Comparison of ENCODE assay signal across 17 cellular contexts in the genomic region with DNA sequence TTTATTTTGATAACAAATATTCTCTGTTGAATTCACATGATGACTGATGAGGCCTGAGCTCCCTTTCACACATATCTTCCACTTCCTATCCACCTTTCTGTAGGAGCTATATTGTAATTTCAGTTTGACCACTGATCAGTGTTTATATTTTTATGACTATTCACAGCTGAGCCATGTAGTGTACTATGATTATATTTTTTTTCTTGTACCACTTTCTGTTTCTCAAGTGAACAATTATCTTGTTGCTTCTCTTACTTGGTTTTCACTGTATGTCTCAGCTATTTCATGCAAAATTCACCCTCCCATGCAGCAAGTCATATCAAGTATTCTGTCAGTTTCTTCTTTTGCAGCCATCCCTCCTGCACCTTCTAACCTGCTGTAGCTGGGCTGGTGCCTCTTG. TPM values are rescaled to one million over a fixed set of nuclear protein-coding genes. Genes with fewer than 3 reads are reported as not detected.
DNase-seq lines count a peak whose midpoint lies in the region; ATAC-seq and TF ChIP-seq lines count a peak whose summit lies in the region.
"Had no signal": no experiment of that assay in that cellular context is flagged by ENCODE, and none has a peak within 500 bp of the region (broad histone marks: within the 10 kb centered on the region; RNA-seq: fewer than 3 reads in every experiment).

No MANE protein-coding gene starts in this region.

- no peak overlapping the region for H2BK12ac ChIP-seq in neuronal stem cell (ENCODE audit: low read length)

- H3K4me3 ChIP-seq in GM08714 (ENCODE audit: low read length) (peak overlapping the region; percentile 22; the same call in 1 of the 2 replicates), MM.1S (ENCODE audit: low read length) (no peak overlapping the region), neuronal stem cell (ENCODE audit: low read length in 2 of 2) (no peak overlapping the region), WERI-Rb-1 (ENCODE audit: low read depth, low read length) (no peak overlapping the region)
- H3K4me3 ChIP-seq: GM23248 had no signal

- H4K91ac ChIP-seq in neuronal stem cell (ENCODE audit: low read depth, low read length, poor library complexity), result no peak overlapping the region

- H2BK15ac ChIP-seq in neuronal stem cell (ENCODE audit: low read length), result no peak overlapping the region

- no peaks in the 10 kb centered on the region for H3K79me1 ChIP-seq in neuronal stem cell (ENCODE audit: low read depth, low read length)

- H3F3A ChIP-seq in MM.1S (ENCODE audit: insufficient read depth, low read length), result peaks cover 16% of the 10 kb centered on the region

- H3K9me3 ChIP-seq in MM.1S (replicated peaks; ENCODE audit: insufficient read depth, low read length), result no peaks in the 10 kb centered on the region
- H3K9me3 ChIP-seq in neuronal stem cell (replicated peaks in 1 of 2; ENCODE audit: control insufficient read depth in 2 of 2, insufficient read depth in 1 of 2, low read depth in 1 of 2, low read length in 2 of 2), result peaks cover 1 to 6% of the 10 kb centered on the region in 2 donors
- H3K9me3 ChIP-seq in WERI-Rb-1 (ENCODE audit: severe bottlenecking), result no peaks in the 10 kb centered on the region

- peaks cover 81% of the 10 kb centered on the region for H3K79me2 ChIP-seq in MM.1S (ENCODE audit: low read length)

- H3K18ac ChIP-seq in neuronal stem cell (ENCODE audit: low read length), result no peak overlapping the region

- no peak overlapping the region for H2AFZ ChIP-seq in MM.1S (ENCODE audit: low read length)
- no peak overlapping the region for H2AFZ ChIP-seq in neuronal stem cell (ENCODE audit: low read length)
- H2AFZ ChIP-seq: GM23248 had no signal

- H4K8ac ChIP-seq in neuronal stem cell (ENCODE audit: low read depth, low read length), result no peak overlapping the region

- no peak overlapping the region for H2BK5ac ChIP-seq in neuronal stem cell (ENCODE audit: low read length)

- peaks cover 9% of the 10 kb centered on the region for H3K9me3 Mint-ChIP-seq in activated CD4-positive, alpha-beta T cell treated with anti-CD3 and anti-CD28 coated beads for 36 hours (ENCODE audit: low read depth)
- peaks cover 6 to 21% (median 15%) of the 10 kb centered on the region in 7 donors for H3K9me3 Mint-ChIP-seq in naive B cell

- H4K20me1 ChIP-seq in MM.1S (ENCODE audit: insufficient read depth, low read length), result no peaks in the 10 kb centered on the region

- POLR2A ChIA-PET in activated CD4-positive, alpha-beta T cell treated with anti-CD3 and anti-CD28 coated beads for 36 hours (lab: Charles Lee), result no interaction called here

- H3K27me3 ChIP-seq in MM.1S (replicated peaks; ENCODE audit: insufficient read depth, low read length) (no peaks in the 10 kb centered on the region), neuronal stem cell (ENCODE audit: control insufficient read depth in 3 of 3, insufficient read depth in 3 of 3, low read depth in 1 of 3, low read length in 3 of 3) (no peaks in the 10 kb centered on the region), WERI-Rb-1 (ENCODE audit: insufficient read depth, low read depth, severe bottlenecking) (no peaks in the 10 kb centered on the region)

- TF ChIP-seq CTCF in MM.1S (IDR thresholded peaks at IDR 0.05; ENCODE audit: low read length) (no peak), WERI-Rb-1 (IDR thresholded peaks at IDR 0.05; ENCODE audit: low read depth, low read length) (no peak)

- intact Hi-C loops in activated CD4-positive, alpha-beta T cell treated with anti-CD3 and anti-CD28 coated beads for 36 hours (cut with DNase I, micrococcal nuclease), result no loop called here

- H3K27ac Mint-ChIP-seq in activated CD4-positive, alpha-beta T cell treated with anti-CD3 and anti-CD28 coated beads for 36 hours, result no peak overlapping the region
- H3K27ac Mint-ChIP-seq in naive B cell, result peak overlapping the region in 5 of 6 donors; percentile 51 to 93 (median 90)

- H3K36me3 Mint-ChIP-seq in activated CD4-positive, alpha-beta T cell treated with anti-CD3 and anti-CD28 coated beads for 36 hours (ENCODE audit: low read depth), result peaks cover 20% of the 10 kb centered on the region
- H3K36me3 Mint-ChIP-seq in naive B cell, result peaks cover 37 to 45% of the 10 kb centered on the region in 2 donors

- DNase-seq in activated CD4-positive, alpha-beta T cell treated with anti-CD3 and anti-CD28 coated beads for 36 hours, result no peak
- DNase-seq in activated CD4-positive, alpha-beta T cell treated with anti-CD3 and anti-CD28 coated beads for 1 hour, result no peak
- DNase-seq in MM.1S (no peak), naive B cell (no peak), neuronal stem cell (ENCODE audit: low spot score) (no peak), WERI-Rb-1 (no peak), DMS53 (lab: John Stamatoyannopoulos, UW) (no peak)
- DNase-seq: 8988T, GM23248, KG1, NCI-H1105 treated with DMSO at 0.1 percent for 48 hours, NCI-H187 treated with DMSO at 0.1 percent for 48 hours, NCI-H2171 treated with DMSO at 0.1 percent for 48 hours, NCI-H510A treated with DMSO at 0.1 percent for 48 hours, SIG-M5 had no signal

- no peak overlapping the region for H3K4ac ChIP-seq in neuronal stem cell (ENCODE audit: low read length)

- no peak overlapping the region for H3K4me3 Mint-ChIP-seq in activated CD4-positive, alpha-beta T cell treated with anti-CD3 and anti-CD28 coated beads for 36 hours
- H3K4me3 Mint-ChIP-seq in naive B cell, result peak overlapping the region in 7 of 8 donors; percentile 11 to 88 (median 73)

- no peak overlapping the region for H3K14ac ChIP-seq in neuronal stem cell (ENCODE audit: low read length)

- H3K36me3 ChIP-seq in MM.1S (replicated peaks; ENCODE audit: insufficient read depth, low read length) (no peaks in the 10 kb centered on the region; the same call in 1 of the 2 replicates), neuronal stem cell (replicated peaks in 1 of 2; ENCODE audit: control insufficient read depth in 2 of 2, insufficient read depth in 2 of 2, low read length in 2 of 2) (no peaks in the 10 kb centered on the region), WERI-Rb-1 (peaks cover 3% of the 10 kb centered on the region)

- H2BK120ac ChIP-seq in neuronal stem cell (ENCODE audit: low read depth, low read length), result no peak overlapping the region

- H3K27ac ChIP-seq in MM.1S (ENCODE audit: low read length) (peak overlapping the region; percentile 49; the same call in 1 of the 2 replicates), neuronal stem cell (replicated peaks; ENCODE audit: low read length) (no peak overlapping the region), WERI-Rb-1 (no peak overlapping the region)
- H3K27ac ChIP-seq: C4-2B, GM23248 had no signal

- H3K4me1 ChIP-seq in MM.1S (ENCODE audit: low read length), result peaks cover 57% of the 10 kb centered on the region
- H3K4me1 ChIP-seq in neuronal stem cell (ENCODE audit: control insufficient read depth in 2 of 2, insufficient read depth in 1 of 2, low read depth in 1 of 2, low read length in 2 of 2), result peaks cover 8 to 13% of the 10 kb centered on the region in 2 donors

- CTCF ChIA-PET in activated CD4-positive, alpha-beta T cell treated with anti-CD3 and anti-CD28 coated beads for 36 hours (lab: Charles Lee), result interaction anchor here (0.7 to 1.4 kb wide), 3 partner anchors 18 to 57 kb away, joined by 3 to 5 read pairs (median 4); no protein-coding TSS in a partner anchor

- peak; percentile 74 for ATAC-seq in activated CD4-positive, alpha-beta T cell treated with anti-CD3 and anti-CD28 coated beads for 36 hours
- ATAC-seq in naive B cell (ENCODE audit: low read depth in 2 of 2), result no peak

- no peak overlapping the region for H2AK5ac ChIP-seq in neuronal stem cell (ENCODE audit: low read depth, low read length)

- H3K9me2 ChIP-seq in MM.1S (replicated peaks; ENCODE audit: insufficient read depth, low read length), result no peaks in the 10 kb centered on the region

- H3K9ac ChIP-seq in MM.1S (ENCODE audit: low read length), result no peak overlapping the region
- H3K9ac ChIP-seq in neuronal stem cell (ENCODE audit: low read depth, low read length, poor library complexity), result no peak overlapping the region
- H3K9ac ChIP-seq: GM23248 had no signal

- H3K4me1 Mint-ChIP-seq in activated CD4-positive, alpha-beta T cell treated with anti-CD3 and anti-CD28 coated beads for 36 hours, result peaks cover 26% of the 10 kb centered on the region
- H3K4me1 Mint-ChIP-seq in naive B cell, result peaks cover 81 to 95% (median 86%) of the 10 kb centered on the region in 3 donors

- H3K4me2 ChIP-seq in MM.1S (ENCODE audit: low read depth, low read length) (peak overlapping the region; percentile 32; the same call in 1 of the 2 replicates), neuronal stem cell (ENCODE audit: insufficient read depth, low read length, poor library complexity, severe bottlenecking) (no peak overlapping the region)

- no peak overlapping the region for H3K23ac ChIP-seq in neuronal stem cell (ENCODE audit: low read depth, low read length, poor library complexity)

- H3K27me3 Mint-ChIP-seq in activated CD4-positive, alpha-beta T cell treated with anti-CD3 and anti-CD28 coated beads for 36 hours, result no peaks in the 10 kb centered on the region
- no peaks in the 10 kb centered on the region for H3K27me3 Mint-ChIP-seq in naive B cell

RNA-seq across cellular contexts. Expression of gene ATP6V1E2, which starts 15.4 kb away (rescaled TPM):
- 1 to 10 TPM; 7.0 to 7.9 TPM for total RNA-seq in activated CD4-positive, alpha-beta T cell treated with anti-CD3 and anti-CD28 coated beads for 36 hours
- polyA plus RNA-seq in naive B cell (ENCODE audit: low read depth in 6 of 6), result 10 to 100 TPM in 1 of 6 donors, 1 to 10 TPM in 4, under 1 TPM in 1; 0.82 to 10.8 (median 7.9) TPM
- polyA plus RNA-seq in neuronal stem cell (2013, experiment 1 of 2), result 4.6 TPM
- polyA plus RNA-seq in neuronal stem cell (2013, experiment 2 of 2), result 4.1 TPM

RNA-seq across cellular contexts. Expression of gene RHOQ, which starts 15.5 kb away (rescaled TPM):
- 10 to 100 TPM in 1 of 2 experiments, 1 to 10 TPM in 1; 9.7 to 17.0 TPM for total RNA-seq in activated CD4-positive, alpha-beta T cell treated with anti-CD3 and anti-CD28 coated beads for 36 hours
- polyA plus RNA-seq in naive B cell (ENCODE audit: low read depth in 6 of 6), result 10 to 100 TPM in 5 of 6 donors, 1 to 10 TPM in 1; 8.5 to 21.7 (median 13.9) TPM
- polyA plus RNA-seq in neuronal stem cell (2013, experiment 1 of 2), result 38.2 TPM
- polyA plus RNA-seq in neuronal stem cell (2013, experiment 2 of 2), result 38.1 TPM

RNA-seq across cellular contexts. Expression of gene PIGF, which starts 59.1 kb away (rescaled TPM):
- 10 to 100 TPM; 25.7 to 33.3 TPM for total RNA-seq in activated CD4-positive, alpha-beta T cell treated with anti-CD3 and anti-CD28 coated beads for 36 hours
- 10 to 100 TPM; 17.0 to 36.1 (median 22.7) TPM for polyA plus RNA-seq in naive B cell (ENCODE audit: low read depth in 6 of 6)
- polyA plus RNA-seq in neuronal stem cell (2013, experiment 1 of 2), result 53.2 TPM
- polyA plus RNA-seq in neuronal stem cell (2013, experiment 2 of 2), result 51.6 TPM

RNA-seq across cellular contexts. Expression of gene CRIPT, which starts 59.2 kb away (rescaled TPM):
- 1 to 10 TPM; 7.4 to 9.0 TPM for total RNA-seq in activated CD4-positive, alpha-beta T cell treated with anti-CD3 and anti-CD28 coated beads for 36 hours
- 10 to 100 TPM in 4 of 6 donors, 1 to 10 TPM in 2; 4.5 to 13.5 (median 10.4) TPM for polyA plus RNA-seq in naive B cell (ENCODE audit: low read depth in 6 of 6)
- 17.3 TPM for polyA plus RNA-seq in neuronal stem cell (2013, experiment 1 of 2)
- polyA plus RNA-seq in neuronal stem cell (2013, experiment 2 of 2), result 18.1 TPM
